Comparison of ENCODE assay signal across 14 cellular contexts in the genomic region with DNA sequence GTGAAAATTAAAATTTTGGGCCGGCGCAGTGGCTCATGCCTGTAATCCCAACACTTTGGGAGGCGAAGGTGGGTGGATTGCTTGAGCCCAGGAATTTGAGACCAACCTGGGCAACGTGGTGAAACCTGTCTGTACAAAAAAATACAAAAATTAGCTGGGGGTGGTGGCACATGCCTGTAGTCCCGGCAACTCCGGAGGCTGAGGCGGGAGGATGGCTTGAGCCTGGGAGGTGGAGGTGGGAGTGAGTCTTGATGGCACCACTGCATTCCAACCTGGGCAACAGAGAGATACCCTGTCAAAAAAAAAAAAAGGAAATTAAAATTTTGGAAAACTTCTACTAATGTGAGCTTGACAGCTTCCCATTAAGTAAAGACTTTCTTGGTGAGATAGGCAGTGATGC. TPM values are rescaled to one million over a fixed set of nuclear protein-coding genes. Genes with fewer than 3 reads are reported as not detected.
DNase-seq lines count a peak whose midpoint lies in the region; ATAC-seq and TF ChIP-seq lines count a peak whose summit lies in the region.
"Had no signal": no experiment of that assay in that cellular context is flagged by ENCODE, and none has a peak within 500 bp of the region (broad histone marks: within the 10 kb centered on the region; RNA-seq: fewer than 3 reads in every experiment).

No MANE protein-coding gene starts in this region.

- intact Hi-C loops in CD4-positive, alpha-beta T cell (cut with DNase I, micrococcal nuclease): loop anchor here in 1 of 2 experiments (5.0 kb wide), 1 partner anchor 364 kb away; no protein-coding TSS in a partner anchor

- DNase-seq in CD4-positive, alpha-beta T cell: no peak
- no peak for DNase-seq in activated naive CD8-positive, alpha-beta T cell treated with anti-CD3 and anti-CD28 coated beads for 36 hours
- DNase-seq in nephron progenitor cell: no peak
- DNase-seq in activated CD4-positive, CD25-positive, alpha-beta regulatory T cell treated with anti-CD3 and anti-CD28 coated beads, Interleukin-2, amount 50 U/mL, for 72 hours: no peak
- DNase-seq in SKM-1 (lab: John Stamatoyannopoulos, UW; ENCODE audit: unreplicated experiment): no peak
- DNase-seq in EL: no peak
- DNase-seq: activated CD8-positive, alpha-beta memory T cell treated with anti-CD3 and anti-CD28 coated beads, Interleukin-2, amount 50 U/mL, for 48 hours; NCI-H1105; NCI-H2171 treated with DMSO at 0.1 percent for 48 hours; ovary; SIG-M5; stimulated activated naive CD8-positive, alpha-beta T cell treated with anti-CD3 and anti-CD28 coated beads, Interleukin-15, Interleukin-2, amounts not matched to agents 100 U/mL and 50 U/mL, for 24 hours had no signal

- no peaks in the 10 kb centered on the region for H3K4me1 ChIP-seq in HEK293 (ENCODE audit: control insufficient read depth, insufficient read depth, low read length)

- TF ChIP-seq CTCF in CD4-positive, alpha-beta T cell (IDR thresholded peaks at IDR 0.05): no peak
- TF ChIP-seq CTCF in HEK293 (tag by site-specific recombination; IDR thresholded peaks at IDR 0.05): no peak
- TF ChIP-seq CTCF in nephron progenitor cell (IDR thresholded peaks at IDR 0.05): no peak

- no peak overlapping the region for H3K4me3 ChIP-seq in HEK293 (ENCODE audit: low read depth, low read length)
- H3K4me3 ChIP-seq: ovary had no signal

- peaks cover 82% of the 10 kb centered on the region for H3K36me3 Mint-ChIP-seq in CD4-positive, alpha-beta T cell (ENCODE audit: low read depth)
- H3K36me3 Mint-ChIP-seq in activated naive CD8-positive, alpha-beta T cell treated with anti-CD3 and anti-CD28 coated beads for 36 hours: peaks cover 72% of the 10 kb centered on the region
- peaks cover 91% of the 10 kb centered on the region for H3K36me3 Mint-ChIP-seq in nephron progenitor cell (ENCODE audit: low read depth)

- no peak overlapping the region for H3K27ac ChIP-seq in CD4-positive, alpha-beta T cell (ENCODE audit: low read depth, low read length)
- H3K27ac ChIP-seq in HEK293 (ENCODE audit: extremely low read depth, low read depth, low read length): no peak overlapping the region
- H3K27ac ChIP-seq: epithelial cell of prostate, ovary had no signal

- no peaks in the 10 kb centered on the region for H3K27me3 Mint-ChIP-seq in CD4-positive, alpha-beta T cell
- H3K27me3 Mint-ChIP-seq in activated naive CD8-positive, alpha-beta T cell treated with anti-CD3 and anti-CD28 coated beads for 36 hours: no peaks in the 10 kb centered on the region
- H3K27me3 Mint-ChIP-seq in nephron progenitor cell (ENCODE audit: low read depth, poor library complexity): peaks cover 3% of the 10 kb centered on the region

- H3K36me3 ChIP-seq in HEK293 (ENCODE audit: control insufficient read depth in 2 of 2, insufficient read depth in 1 of 2, low read length in 2 of 2): peaks cover 46 to 76% of the 10 kb centered on the region in 2 experiments
- H3K36me3 ChIP-seq: ovary had no signal

- POLR2A ChIA-PET in CD4-positive, alpha-beta T cell (lab: Charles Lee): interaction anchor here (4.2 kb wide), 1 partner anchor 9 kb away, joined by 206 read pairs; the partner anchor contains the start of gene UFSP1
- POLR2A ChIA-PET in HEK293 (lab: Yijun Ruan, JAX): interaction anchor here (0.8 to 8.1 kb wide), 2 partner anchors 9 to 72 kb away, joined by 5 to 198 read pairs; partner anchors contain the start of gene UFSP1

- CTCF ChIA-PET in CD4-positive, alpha-beta T cell (lab: Charles Lee): no interaction called here
- CTCF ChIA-PET in HEK293 (lab: Yijun Ruan, JAX): interaction anchor here (1.1 to 1.4 kb wide), 3 partner anchors 9 to 252 kb away, joined by 3 to 4 read pairs (median 4); no protein-coding TSS in a partner anchor

- H3K4me3 Mint-ChIP-seq in CD4-positive, alpha-beta T cell: peak overlapping the region; percentile 54
- peak overlapping the region; percentile 50 for H3K4me3 Mint-ChIP-seq in activated naive CD8-positive, alpha-beta T cell treated with anti-CD3 and anti-CD28 coated beads for 36 hours
- peak overlapping the region; percentile 30 for H3K4me3 Mint-ChIP-seq in nephron progenitor cell

- H3K27me3 ChIP-seq in CD4-positive, alpha-beta T cell (ENCODE audit: control insufficient read depth, insufficient read depth, low read length): no peaks in the 10 kb centered on the region
- H3K27me3 ChIP-seq: ovary had no signal

- no peak for ATAC-seq in CD4-positive, alpha-beta T cell (ENCODE audit: poor library complexity)
- ATAC-seq: stimulated activated naive CD8-positive, alpha-beta T cell treated with anti-CD3 and anti-CD28 coated beads, Interleukin-15, Interleukin-2, amounts not matched to agents 100 U/mL and 50 U/mL, for 24 hours had no signal

- H3K9me3 Mint-ChIP-seq in CD4-positive, alpha-beta T cell: no peaks in the 10 kb centered on the region
- H3K9me3 Mint-ChIP-seq in activated naive CD8-positive, alpha-beta T cell treated with anti-CD3 and anti-CD28 coated beads for 36 hours: no peaks in the 10 kb centered on the region
- H3K9me3 Mint-ChIP-seq in nephron progenitor cell: no peaks in the 10 kb centered on the region

- peak overlapping the region; percentile 13 for H3K27ac Mint-ChIP-seq in CD4-positive, alpha-beta T cell
- no peak overlapping the region for H3K27ac Mint-ChIP-seq in activated naive CD8-positive, alpha-beta T cell treated with anti-CD3 and anti-CD28 coated beads for 36 hours
- no peak overlapping the region for H3K27ac Mint-ChIP-seq in nephron progenitor cell

- H3K4me1 Mint-ChIP-seq in CD4-positive, alpha-beta T cell (ENCODE audit: low read depth): peaks cover 56% of the 10 kb centered on the region
- H3K4me1 Mint-ChIP-seq in activated naive CD8-positive, alpha-beta T cell treated with anti-CD3 and anti-CD28 coated beads for 36 hours: peaks cover 40% of the 10 kb centered on the region
- peaks cover 79% of the 10 kb centered on the region for H3K4me1 Mint-ChIP-seq in nephron progenitor cell

- no peaks in the 10 kb centered on the region for H3K9me3 ChIP-seq in CD4-positive, alpha-beta T cell (ENCODE audit: control insufficient read depth, low read length)
- H3K9me3 ChIP-seq in HEK293 (ENCODE audit: control insufficient read depth, insufficient read depth, low read depth, low read length): no peaks in the 10 kb centered on the region
- H3K9me3 ChIP-seq: ovary had no signal

TF ChIP-seq in HEK293, 187 proteins besides CTCF, POLR2A, EP300 and RAD21:
- TF ChIP-seq ZNF624 (tag by site-specific recombination; IDR thresholded peaks at IDR 0.05) (no peak), EGR2 (tag by site-specific recombination; IDR thresholded peaks at IDR 0.05; ENCODE audit: low read depth) (peak; percentile 60), ZNF433 (tag by site-specific recombination; IDR thresholded peaks at IDR 0.05; ENCODE audit: low read depth) (no peak), KLF9 (tag by site-specific recombination; IDR thresholded peaks at IDR 0.05; ENCODE audit: low read depth) (no peak), ZFHX2 (tag by site-specific recombination; conservative IDR thresholded peaks at IDR 0.05) (peak; percentile 69; the same call in 1 of the 2 replicates), ZNF169 (tag by site-specific recombination; IDR thresholded peaks at IDR 0.05) (no peak), ZNF174 (tag by site-specific recombination; IDR thresholded peaks at IDR 0.05) (no peak)

RNA-seq across cellular contexts. Expression of gene SRRT, which starts 3.1 kb away (rescaled TPM):
- total RNA-seq in CD4-positive, alpha-beta T cell: 100 to 1,000 TPM; 355 to 382 TPM
- 100 to 1,000 TPM; 296 to 297 TPM for total RNA-seq in activated naive CD8-positive, alpha-beta T cell treated with anti-CD3 and anti-CD28 coated beads for 36 hours

RNA-seq across cellular contexts. Expression of gene TRIP6, which starts 10.8 kb away (rescaled TPM):
- total RNA-seq in CD4-positive, alpha-beta T cell: 1 to 10 TPM; 4.3 to 6.1 TPM
- total RNA-seq in activated naive CD8-positive, alpha-beta T cell treated with anti-CD3 and anti-CD28 coated beads for 36 hours: 10 to 100 TPM; 44.2 to 45.1 TPM

RNA-seq across cellular contexts. Expression of gene UFSP1, which starts 11.5 kb away (rescaled TPM):
- 1 to 10 TPM; 1.1 to 1.5 TPM for total RNA-seq in CD4-positive, alpha-beta T cell
- total RNA-seq in activated naive CD8-positive, alpha-beta T cell treated with anti-CD3 and anti-CD28 coated beads for 36 hours: 1 to 10 TPM; 1.7 to 2.3 TPM

RNA-seq across cellular contexts. Expression of gene ACHE, which starts 17.7 kb away (rescaled TPM):
- under 1 TPM; 0.14 to 0.22 TPM for total RNA-seq in CD4-positive, alpha-beta T cell
- total RNA-seq in activated naive CD8-positive, alpha-beta T cell treated with anti-CD3 and anti-CD28 coated beads for 36 hours: under 1 TPM in 1 of 2 experiments, not detected in 1; 0.14 TPM

RNA-seq across cellular contexts. Expression of gene SLC12A9, which starts 25.5 kb away (rescaled TPM):
- 10 to 100 TPM; 26.3 to 28.2 TPM for total RNA-seq in CD4-positive, alpha-beta T cell
- total RNA-seq in activated naive CD8-positive, alpha-beta T cell treated with anti-CD3 and anti-CD28 coated beads for 36 hours: 10 to 100 TPM; 13.4 to 14.6 TPM

Comparison
In these comparisons a context has a peak if more than half of its experiments do, and no peak if none do; other contexts are left out.
1. RNA of gene TRIP6, which starts 10.8 kb away (total RNA-seq): 44.2 to 45.1 TPM in activated naive CD8-positive, alpha-beta T cell treated with anti-CD3 and anti-CD28 coated beads for 36 hours; 4.3 to 6.1 TPM in CD4-positive, alpha-beta T cell; every median in the first group is over 4 times any median in the second.
2. Peak in every context shown above with its lines, with median percentiles within 50 percentile points of each other: H3K4me3 Mint-ChIP-seq.